Comparison of ENCODE assay signal across 20 cellular contexts in genomic region chr1:59276317-59276914, GRCh38.
"Had no signal": no experiment of that assay in that cellular context is flagged by ENCODE, and none has a peak within 500 bp of the region (broad histone marks: within the 10 kb centered on the region; RNA-seq: fewer than 3 reads in every experiment).

No MANE protein-coding gene starts in this region.

- H3K4me3 ChIP-seq: colonic mucosa, neural progenitor cell, spleen, upper lobe of right lung had no signal

- H3K27me3 ChIP-seq: colonic mucosa, neural progenitor cell, spleen, upper lobe of right lung had no signal

- DNase-seq: activated CD4-positive, alpha-beta T cell treated with anti-CD3 and anti-CD28 coated beads for 1 hour; activated CD4-positive, alpha-beta T cell treated with anti-CD3 and anti-CD28 coated beads, Interleukin-2, amount 50 U/mL, for 1 hour; activated CD8-positive, alpha-beta T cell treated with anti-CD3 and anti-CD28 coated beads, Interleukin-2, amount 10 ng/mL, durations not matched to agents 7 days and 5 days; activated gamma-delta T cell treated with Interleukin-2 at 50 U/mL for 16 hours; aorta; colonic mucosa; foreskin fibroblast; hippocampal formation; naive B cell; posterior cingulate gyrus; spleen; stimulated activated CD4-positive, alpha-beta T cell treated with anti-CD3 and anti-CD28 coated beads, Interleukin-4, amount 100 ng/mL, for 1 hour; stimulated activated naive CD8-positive, alpha-beta T cell treated with anti-CD3 and anti-CD28 coated beads, Interleukin-15, Interleukin-2, amounts not matched to agents 100 U/mL and 50 U/mL, for 24 hours; T-helper 1 cell; upper lobe of right lung had no signal

- H3K9me3 Mint-ChIP-seq: activated naive CD4-positive, alpha-beta T cell treated with anti-CD3 and anti-CD28 coated beads, Interleukin-2, amount 50 U/mL, for 72 hours; memory B cell; naive B cell; neural progenitor cell had no signal

- H3K27me3 Mint-ChIP-seq: brain, memory B cell, naive B cell had no signal

- H3K27ac ChIP-seq: colonic mucosa, epithelial cell of prostate, neural progenitor cell, spleen, upper lobe of right lung had no signal

- H3K9ac ChIP-seq: neural progenitor cell had no signal

- H2AFZ ChIP-seq: neural progenitor cell had no signal

- ATAC-seq: activated CD8-positive, alpha-beta T cell treated with anti-CD3 and anti-CD28 coated beads, Interleukin-2, amount 10 ng/mL, durations not matched to agents 7 days and 5 days; activated naive CD4-positive, alpha-beta T cell treated with anti-CD3 and anti-CD28 coated beads, Interleukin-2, amount 50 U/mL, for 72 hours; stimulated activated naive CD8-positive, alpha-beta T cell treated with anti-CD3 and anti-CD28 coated beads, Interleukin-15, Interleukin-2, amounts not matched to agents 100 U/mL and 50 U/mL, for 24 hours; upper lobe of right lung had no signal

- H3K36me3 ChIP-seq: colonic mucosa, neural progenitor cell, spleen, upper lobe of right lung had no signal

- H3K4me2 ChIP-seq: neural progenitor cell had no signal

- H3K9me3 ChIP-seq: colonic mucosa, spleen, upper lobe of right lung had no signal

- H3K4me3 Mint-ChIP-seq: activated CD8-positive, alpha-beta T cell treated with anti-CD3 and anti-CD28 coated beads, Interleukin-2, amount 10 ng/mL, durations not matched to agents 7 days and 5 days; brain; memory B cell; naive B cell; neural progenitor cell had no signal

- H3K4me1 ChIP-seq: colonic mucosa, neural progenitor cell, upper lobe of right lung had no signal

- H3K36me3 Mint-ChIP-seq: activated naive CD4-positive, alpha-beta T cell treated with anti-CD3 and anti-CD28 coated beads, Interleukin-2, amount 50 U/mL, for 72 hours; brain; memory B cell; naive B cell; neural progenitor cell had no signal

- H3K27ac Mint-ChIP-seq: activated CD8-positive, alpha-beta T cell treated with anti-CD3 and anti-CD28 coated beads, Interleukin-2, amount 10 ng/mL, durations not matched to agents 7 days and 5 days; activated naive CD4-positive, alpha-beta T cell treated with anti-CD3 and anti-CD28 coated beads, Interleukin-2, amount 50 U/mL, for 72 hours; brain; memory B cell; neural progenitor cell had no signal
